Comparison of ENCODE assay signal across 8 cellular contexts in the genomic region with DNA sequence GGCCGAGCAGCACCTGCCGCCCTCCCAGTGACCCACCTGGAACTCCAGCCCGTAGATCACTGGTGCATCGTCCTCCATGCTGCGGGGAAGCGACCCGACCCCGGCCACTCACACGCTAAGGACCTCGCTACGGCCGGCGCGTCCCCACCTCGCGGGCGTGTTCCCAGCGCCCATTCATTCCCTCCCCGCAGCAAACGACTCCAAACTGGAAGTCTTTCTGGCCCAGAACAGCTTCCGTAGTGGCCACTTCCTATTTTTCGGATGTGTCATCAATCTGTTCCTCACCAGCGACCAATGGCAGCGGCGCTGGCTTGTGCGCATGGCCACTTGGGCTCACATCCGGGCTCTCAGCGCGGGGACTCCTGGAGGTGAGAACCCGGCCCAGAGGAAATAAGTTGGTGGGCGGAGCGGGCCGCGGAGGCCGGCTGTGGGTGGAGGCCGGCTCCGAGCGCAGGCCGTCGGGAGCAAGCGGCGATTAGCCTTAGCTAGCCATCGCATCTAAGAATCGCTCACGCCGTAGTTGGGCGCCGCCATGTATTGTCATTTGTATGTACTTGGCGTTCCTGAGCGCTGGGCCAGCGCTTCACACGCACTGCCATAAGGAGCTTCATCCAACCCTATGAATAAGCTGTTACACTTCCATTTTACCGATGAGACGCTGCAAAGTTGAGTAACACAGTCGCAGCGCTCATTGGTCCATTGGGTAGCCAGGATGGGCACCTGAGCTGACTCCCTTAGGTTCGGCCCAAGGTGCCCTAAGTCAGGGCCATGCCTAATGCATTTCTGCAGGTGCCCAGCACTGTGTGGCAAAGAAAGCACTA. TPM values are rescaled to one million over a fixed set of nuclear protein-coding genes. Genes with fewer than 3 reads are reported as not detected.
DNase-seq lines count a peak whose midpoint lies in the region; ATAC-seq and TF ChIP-seq lines count a peak whose summit lies in the region.

A gene (minus strand): TSS at position 207 of the 821 bp plus-strand sequence. CDS start 129 bp downstream, at position 78.

- peak; percentile 99 for DNase-seq in Daoy (ENCODE audit: low read depth)
- DNase-seq in GOT3 (lab: John Stamatoyannopoulos, UW): peak; percentile 86
- DNase-seq in LNCaP clone FGC (ENCODE audit: low read depth): peak; percentile 95
- DNase-seq in RWPE1 (ENCODE audit: low spot score): peak; percentile 97
- DNase-seq in fibroblast of lung (ENCODE audit: low read depth in 2 of 2): peak; percentile 99
- DNase-seq in naive thymus-derived CD8-positive, alpha-beta T cell: peak; percentile 89 to 98 (median 96)
- DNase-seq in stimulated activated naive CD4-positive, alpha-beta T cell (lab: John Stamatoyannopoulos, UW): peak; percentile 91 to 94 (median 93)

- no peaks in the 10 kb centered on the region for H3K27me3 Mint-ChIP-seq in activated T-helper 17 cell treated with anti-CD3 and anti-CD28 coated beads, Interleukin-2, amount 50 U/mL, for 72 hours
- H3K27me3 Mint-ChIP-seq in naive thymus-derived CD8-positive, alpha-beta T cell: no peaks in the 10 kb centered on the region

- peak within 1 kb of the TSS; percentile 87 for H3K4me2 ChIP-seq in fibroblast of lung (ENCODE audit: extremely low read depth, insufficient read depth, low read length)

- H3K4me3 Mint-ChIP-seq in activated T-helper 17 cell treated with anti-CD3 and anti-CD28 coated beads, Interleukin-2, amount 50 U/mL, for 72 hours: peak within 1 kb of the TSS; percentile 98
- H3K4me3 Mint-ChIP-seq in naive thymus-derived CD8-positive, alpha-beta T cell: peak within 1 kb of the TSS; percentile 92 to 99 (median 97)

- POLR2A ChIA-PET in RWPE1 (lab: Yijun Ruan, JAX; ENCODE audit: low non-redundant PET): interaction anchor here (0.6 kb wide), 1 partner anchor 44 kb away, joined by 3 read pairs; no protein-coding TSS in a partner anchor
- POLR2A ChIA-PET in naive thymus-derived CD8-positive, alpha-beta T cell (lab: Charles Lee): interaction anchor here (0.6 to 2.9 kb wide), 14 partner anchors 10 to 764 kb away, joined by 3 to 17 read pairs (median 4); a partner anchor contains a TSS

- peak within 1 kb of the TSS; percentile 59 for H3K9ac ChIP-seq in fibroblast of lung (ENCODE audit: insufficient read depth, low read length)

- H3K36me3 ChIP-seq in fibroblast of lung (ENCODE audit: control insufficient read depth, insufficient read depth, low read length): peaks cover 2% of the 10 kb centered on the region

- H4K20me1 ChIP-seq in fibroblast of lung (ENCODE audit: control insufficient read depth, extremely low read depth, insufficient read depth, low read length): no peaks in the 10 kb centered on the region

- TF ChIP-seq CTCF in LNCaP clone FGC (IDR thresholded peaks at IDR 0.05; ENCODE audit: control insufficient read depth, extremely low read depth, insufficient read depth) (no peak), RWPE1 (conservative IDR thresholded peaks at IDR 0.05; ENCODE audit: low read depth) (no peak), fibroblast of lung (conservative IDR thresholded peaks at IDR 0.05 in 1 of 2, IDR thresholded peaks at IDR 0.05 in 1 of 2; ENCODE audit: low read depth in 1 of 2, low read length in 2 of 2) (peak in 1 of 2 donors; percentile 9)

- no peaks in the 10 kb centered on the region for H3K27me3 ChIP-seq in fibroblast of lung (ENCODE audit: control insufficient read depth, insufficient read depth, low read length)

- peaks cover 32% of the 10 kb centered on the region for H3K79me2 ChIP-seq in fibroblast of lung (ENCODE audit: control insufficient read depth, insufficient read depth, low read length)

- H3K4me1 Mint-ChIP-seq in activated T-helper 17 cell treated with anti-CD3 and anti-CD28 coated beads, Interleukin-2, amount 50 U/mL, for 72 hours: peaks cover 21% of the 10 kb centered on the region
- peaks cover 18 to 56% (median 49%) of the 10 kb centered on the region in 4 donors for H3K4me1 Mint-ChIP-seq in naive thymus-derived CD8-positive, alpha-beta T cell

- peaks cover 11% of the 10 kb centered on the region for H3K4me1 ChIP-seq in fibroblast of lung (ENCODE audit: control insufficient read depth, extremely low read depth, insufficient read depth, low read length)

- peaks cover 23% of the 10 kb centered on the region for H3K36me3 Mint-ChIP-seq in activated T-helper 17 cell treated with anti-CD3 and anti-CD28 coated beads, Interleukin-2, amount 50 U/mL, for 72 hours (ENCODE audit: low read depth)
- H3K36me3 Mint-ChIP-seq in naive thymus-derived CD8-positive, alpha-beta T cell: peaks cover 0 to 15% (median 0%) of the 10 kb centered on the region in 3 donors

- H3K27ac Mint-ChIP-seq in activated T-helper 17 cell treated with anti-CD3 and anti-CD28 coated beads, Interleukin-2, amount 50 U/mL, for 72 hours: peak within 1 kb of the TSS; percentile 98
- H3K27ac Mint-ChIP-seq in naive thymus-derived CD8-positive, alpha-beta T cell: peak within 1 kb of the TSS; percentile 95 to 99 (median 98)

- H3K4me3 ChIP-seq in LNCaP clone FGC (ENCODE audit: low read depth, low read length): peak within 1 kb of the TSS; percentile 87
- H3K4me3 ChIP-seq in fibroblast of lung (replicated peaks in 1 of 4; ENCODE audit: control extremely low read depth in 1 of 4, insufficient read depth in 1 of 4, low read depth in 3 of 4, low read length in 4 of 4): peak within 1 kb of the TSS; percentile 69 to 97 (median 83)

- H3K27ac ChIP-seq in RWPE1 (peak within 1 kb of the TSS; percentile 85), fibroblast of lung (ENCODE audit: insufficient read depth, low read length) (peak within 1 kb of the TSS; percentile 63)

- peak within 1 kb of the TSS; percentile 95 for H2AFZ ChIP-seq in fibroblast of lung (ENCODE audit: low read length)

- H3K9me3 ChIP-seq in fibroblast of lung (ENCODE audit: control insufficient read depth, insufficient read depth, low read depth, low read length): no peaks in the 10 kb centered on the region

- CTCF ChIA-PET in RWPE1 (lab: Yijun Ruan, JAX): interaction anchor here (0.6 kb wide), 1 partner anchor 17 kb away, joined by 3 read pairs; no protein-coding TSS in a partner anchor

- peak; percentile 88 for ATAC-seq in activated T-helper 17 cell treated with anti-CD3 and anti-CD28 coated beads, Interleukin-2, amount 50 U/mL, for 72 hours (replicated peaks)
- ATAC-seq in naive thymus-derived CD8-positive, alpha-beta T cell: peak; percentile 78 to 82

- no peaks in the 10 kb centered on the region for H3K9me3 Mint-ChIP-seq in activated T-helper 17 cell treated with anti-CD3 and anti-CD28 coated beads, Interleukin-2, amount 50 U/mL, for 72 hours
- peaks cover 0 to 4% (median 0%) of the 10 kb centered on the region in 9 donors for H3K9me3 Mint-ChIP-seq in naive thymus-derived CD8-positive, alpha-beta T cell

RNA-seq across cellular contexts. Expression of the gene that starts here (rescaled TPM):
- 80.3 and 80.8 TPM in 2 replicates for total RNA-seq in Daoy (2014; rRNA removed; shearing (Covaris generic))
- total RNA-seq in activated T-helper 17 cell treated with anti-CD3 and anti-CD28 coated beads, Interleukin-2, amount 50 U/mL, for 72 hours: 10 to 100 TPM; 26.1 to 45.7 TPM
- total RNA-seq in fibroblast of lung: 15.2 and 22.3 TPM in 2 replicates
- 23.9 and 34.6 TPM in 2 replicates for polyA plus RNA-seq in fibroblast of lung
- 22.0 and 31.7 TPM in 2 replicates for polyA plus RNA-seq in fibroblast of lung (2012)
- 27.1 and 38.0 TPM in 2 replicates for polyA minus RNA-seq in fibroblast of lung (ENCODE audit: low replicate concordance)
- total RNA-seq in naive thymus-derived CD8-positive, alpha-beta T cell: 10 to 100 TPM; 26.8 to 29.2 TPM
- polyA plus RNA-seq in naive thymus-derived CD8-positive, alpha-beta T cell: 10 to 100 TPM; 38.1 to 42.2 (median 41.3) TPM

Comparison
In these comparisons a context has a peak if more than half of its experiments do, and no peak if none do; other contexts are left out.
1. Peak in every context shown above with its lines: DNase-seq, ATAC-seq, H3K4me3 ChIP-seq and H3K27ac ChIP-seq.